In genomic region chr11:128448981-128449713, GRCh38 we compare ENCODE assay signal across 11 cellular contexts.
DNase-seq lines count a peak whose midpoint lies in the region; ATAC-seq, FAIRE-seq and TF ChIP-seq lines count a peak whose summit lies in the region.
"Had no signal": no experiment of that assay in that cellular context is flagged by ENCODE, and none has a peak within 500 bp of the region (broad histone marks: within the 10 kb centered on the region; RNA-seq: fewer than 3 reads in every experiment).

No MANE protein-coding gene starts in this region.

- no peaks in the 10 kb centered on the region for H3K79me2 ChIP-seq in astrocyte (ENCODE audit: insufficient read depth, low read length)

- no peak for TF ChIP-seq POLR2A in IMR-90 (IDR thresholded peaks at IDR 0.05; ENCODE audit: low read depth, low read length)

- H2AK9ac ChIP-seq in IMR-90 (replicated peaks; ENCODE audit: low read depth, low read length, poor library complexity): no peak overlapping the region

- H3K4me3 ChIP-seq in BLaER1 treated with 17β-estradiol and CSF1 and Interleukin-3, amounts not matched to agents 10 nM and 100 nM: no peak overlapping the region
- H3K4me3 ChIP-seq in IMR-90 (ENCODE audit: insufficient read depth, low read depth, low read length) (no peak overlapping the region), astrocyte (ENCODE audit: insufficient read depth, low read depth, low read length) (no peak overlapping the region), mucosa of rectum (ENCODE audit: low read length in 2 of 2) (peak overlapping the region in 1 of 2 donors; percentile 41), BE2C (ENCODE audit: low read depth, low read length) (no peak overlapping the region)
- H3K4me3 ChIP-seq: testis had no signal

- CTCF ChIA-PET in IMR-90 (lab: Yijun Ruan, JAX): no interaction called here

- H4K5ac ChIP-seq in IMR-90 (ENCODE audit: low read depth, low read length): no peak overlapping the region

- in situ Hi-C loops in IMR-90 (cut with MboI; ENCODE audit: low sequenced_read_pairs): no loop called here

- peaks cover 13% of the 10 kb centered on the region for H3K9me1 ChIP-seq in IMR-90 (ENCODE audit: insufficient read depth, low read length)

- H2BK5ac ChIP-seq in IMR-90 (ENCODE audit: low read depth, low read length, poor library complexity, severe bottlenecking): no peak overlapping the region

- H2BK120ac ChIP-seq in IMR-90 (ENCODE audit: low read depth, low read length): no peak overlapping the region

- WGBS in IMR-90 (ENCODE audit: extremely low coverage in 2 of 2, insufficient read length in 1 of 2), 2 experiments: no CpG with 5 or more reads among the region's 3 CpGs

- H3K4ac ChIP-seq in IMR-90 (ENCODE audit: low read depth, low read length): no peak overlapping the region

- POLR2A ChIA-PET in IMR-90 (lab: Charles Lee; ENCODE audit: unreplicated experiment): interaction anchor here (0.6 kb wide), 1 partner anchor 14 kb away, joined by 4 read pairs; no protein-coding TSS in a partner anchor

- H4K91ac ChIP-seq in IMR-90 (ENCODE audit: insufficient read depth, low read depth, low read length): no peak overlapping the region

- H3K4me1 ChIP-seq in BLaER1 treated with 17β-estradiol and CSF1 and Interleukin-3, amounts not matched to agents 10 nM and 100 nM: peaks cover 0 to 11% (median 7%) of the 10 kb centered on the region in 10 experiments; a peak in 12 of 20 replicates
- H3K4me1 ChIP-seq in IMR-90 (ENCODE audit: control insufficient read depth, insufficient read depth, low read length): peaks cover 13% of the 10 kb centered on the region
- H3K4me1 ChIP-seq in astrocyte (ENCODE audit: insufficient read depth, low read length): peaks cover 45% of the 10 kb centered on the region
- peaks cover 16 to 38% of the 10 kb centered on the region in 2 donors for H3K4me1 ChIP-seq in mucosa of rectum (ENCODE audit: control insufficient read depth in 2 of 2, insufficient read depth in 2 of 2, low read length in 2 of 2)
- H3K4me1 ChIP-seq in BE2C: no peaks in the 10 kb centered on the region

- H3K9ac ChIP-seq in BLaER1 treated with 17β-estradiol and CSF1 and Interleukin-3, amounts not matched to agents 10 nM and 100 nM: no peak overlapping the region
- H3K9ac ChIP-seq in IMR-90 (ENCODE audit: low read depth, low read length) (no peak overlapping the region), astrocyte (ENCODE audit: low read length) (peak overlapping the region; percentile 74), mucosa of rectum (ENCODE audit: low read depth in 1 of 2, low read length in 2 of 2) (peak overlapping the region; percentile 46 to 58)

- H3K23ac ChIP-seq in IMR-90 (ENCODE audit: low read depth, low read length): no peak overlapping the region

- H2BK20ac ChIP-seq in IMR-90 (ENCODE audit: low read depth, low read length): 0 out of 2 replicates have a peak overlapping the region, but pooled peaks have one; percentile 8

- no peak overlapping the region for H3K18ac ChIP-seq in IMR-90 (ENCODE audit: low read depth, low read length)

- peak overlapping the region; percentile 32; the same call in 1 of the 3 replicates for H2BK15ac ChIP-seq in IMR-90 (ENCODE audit: low read depth, low read length)

- no peak for TF ChIP-seq RAD21 in IMR-90 (IDR thresholded peaks at IDR 0.05; ENCODE audit: low read length)

- no peaks in the 10 kb centered on the region for H3K36me3 ChIP-seq in BLaER1 treated with 17β-estradiol and CSF1 and Interleukin-3, amounts not matched to agents 10 nM and 100 nM
- H3K36me3 ChIP-seq in IMR-90 (ENCODE audit: control insufficient read depth, insufficient read depth, low read length) (no peaks in the 10 kb centered on the region), astrocyte (ENCODE audit: insufficient read depth, low read length) (no peaks in the 10 kb centered on the region), mucosa of rectum (ENCODE audit: control insufficient read depth in 2 of 2, insufficient read depth in 2 of 2, low read length in 2 of 2) (no peaks in the 10 kb centered on the region), BE2C (no peaks in the 10 kb centered on the region)

- H3K27me3 ChIP-seq in BLaER1 treated with 17β-estradiol and CSF1 and Interleukin-3, amounts not matched to agents 10 nM and 100 nM: no peaks in the 10 kb centered on the region
- H3K27me3 ChIP-seq in IMR-90 (ENCODE audit: control insufficient read depth, insufficient read depth, low read length) (no peaks in the 10 kb centered on the region), astrocyte (ENCODE audit: insufficient read depth, low read length) (no peaks in the 10 kb centered on the region), mucosa of rectum (ENCODE audit: control insufficient read depth in 2 of 2, insufficient read depth in 2 of 2, low read length in 2 of 2) (no peaks in the 10 kb centered on the region), BE2C (no peaks in the 10 kb centered on the region)
- H3K27me3 ChIP-seq: testis had no signal

- no peak for DNase-seq in IMR-90
- DNase-seq in astrocyte (ENCODE audit: low read depth): peak; percentile 65
- no peak for DNase-seq in BE2C
- DNase-seq in HK-2 (ENCODE audit: unreplicated experiment): no peak
- DNase-seq in posterior cingulate gyrus: no peak
- no peak for DNase-seq in COLO829 (ENCODE audit: low spot score)
- DNase-seq: NCI-H1105; stimulated activated CD4-positive, alpha-beta T cell treated with anti-CD3 and anti-CD28 coated beads, Interleukin-4, amount 100 ng/mL, for 24 hours; testis had no signal

- no peak for ATAC-seq in IMR-90 (ENCODE audit: low read depth)

- no peak for TF ChIP-seq CTCF in IMR-90 (conservative IDR thresholded peaks at IDR 0.05; ENCODE audit: low read depth, low read length)
- no peak for TF ChIP-seq CTCF in astrocyte (IDR thresholded peaks at IDR 0.05; ENCODE audit: insufficient read depth, low read depth, low read length)
- no peak for TF ChIP-seq CTCF in BE2C (IDR thresholded peaks at IDR 0.05; ENCODE audit: low read depth, low read length)

- no peaks in the 10 kb centered on the region for H4K20me1 ChIP-seq in BLaER1 treated with 17β-estradiol and CSF1 and Interleukin-3, amounts not matched to agents 10 nM and 100 nM
- H4K20me1 ChIP-seq in IMR-90 (ENCODE audit: insufficient read depth, low read length) (no peaks in the 10 kb centered on the region), astrocyte (ENCODE audit: insufficient read depth, low read length) (no peaks in the 10 kb centered on the region)

- peaks cover 25% of the 10 kb centered on the region for H3K4me1 Mint-ChIP-seq in astrocyte (ENCODE audit: low read depth, unreplicated experiment)

- BruUV-seq in IMR-90 (replicated peaks; lab: Mats Ljungman, UMichigan): no TSS peak

- no peaks in the 10 kb centered on the region for H3K27me3 Mint-ChIP-seq in astrocyte (ENCODE audit: low read depth, unreplicated experiment)

- no peak overlapping the region; the same call in 1 of the 2 replicates for H2AK5ac ChIP-seq in IMR-90 (ENCODE audit: low read depth, low read length)

- no peak overlapping the region for H4K8ac ChIP-seq in IMR-90 (ENCODE audit: low read depth in 2 of 2, low read length in 2 of 2)

- no peak overlapping the region for H3K56ac ChIP-seq in IMR-90 (ENCODE audit: extremely low read depth, insufficient read depth, low read length)

- 0 out of 2 replicates have a peak overlapping the region, but pooled peaks have one; percentile 8 for H3K14ac ChIP-seq in IMR-90 (replicated peaks; ENCODE audit: low read depth, low read length)

- H3K27ac ChIP-seq in BLaER1 treated with 17β-estradiol and CSF1 and Interleukin-3, amounts not matched to agents 10 nM and 100 nM: no peak overlapping the region
- H3K27ac ChIP-seq in IMR-90 (ENCODE audit: insufficient read depth, low read length): no peak overlapping the region
- H3K27ac ChIP-seq in astrocyte (ENCODE audit: low read depth, low read length): peak overlapping the region; percentile 89
- H3K27ac ChIP-seq in mucosa of rectum (ENCODE audit: low read depth in 2 of 2, low read length in 2 of 2): peak overlapping the region; percentile 89 to 93
- H3K27ac ChIP-seq: testis had no signal

- FAIRE-seq in astrocyte (lab: Jason Lieb, UNC): peak; percentile 47

- intact Hi-C loops in IMR-90 (cut with micrococcal nuclease): no loop called here
- intact Hi-C loops in posterior cingulate gyrus (cut with DNase I): no loop called here

- H3K9me3 ChIP-seq in BLaER1 treated with 17β-estradiol and CSF1 and Interleukin-3, amounts not matched to agents 10 nM and 100 nM (replicated peaks in 1 of 11): peaks cover 0 to 10% (median 4%) of the 10 kb centered on the region in 11 experiments; a peak in 11 of 22 replicates
- no peaks in the 10 kb centered on the region for H3K9me3 ChIP-seq in IMR-90 (ENCODE audit: control insufficient read depth, insufficient read depth, low read length)
- H3K9me3 ChIP-seq in astrocyte (ENCODE audit: insufficient read depth, low read depth, low read length): no peaks in the 10 kb centered on the region
- no peaks in the 10 kb centered on the region for H3K9me3 ChIP-seq in mucosa of rectum (ENCODE audit: control insufficient read depth in 2 of 2, low read length in 2 of 2)
- no peaks in the 10 kb centered on the region for H3K9me3 ChIP-seq in BE2C
- H3K9me3 ChIP-seq: testis had no signal

- H3K4me3 Mint-ChIP-seq in astrocyte (ENCODE audit: unreplicated experiment): no peak overlapping the region

- H3K36me3 Mint-ChIP-seq in astrocyte (ENCODE audit: low read depth, unreplicated experiment): peaks cover 2% of the 10 kb centered on the region

- peak overlapping the region; percentile 87 for H3K27ac Mint-ChIP-seq in astrocyte (ENCODE audit: unreplicated experiment)

- H2AFZ ChIP-seq in IMR-90 (replicated peaks; ENCODE audit: low read length, poor library complexity) (no peak overlapping the region), astrocyte (ENCODE audit: low read depth, low read length) (no peak overlapping the region)

- H3K9me3 Mint-ChIP-seq in astrocyte (ENCODE audit: unreplicated experiment): peaks cover 4% of the 10 kb centered on the region

- H3K79me1 ChIP-seq in IMR-90 (ENCODE audit: low read depth in 1 of 2, low read length in 2 of 2): 0 out of 4 replicates have a peak, but pooled peaks cover 0 to 9% of the 10 kb centered on the region in 2 experiments

- H3K4me2 ChIP-seq in BLaER1 treated with 17β-estradiol and CSF1 and Interleukin-3, amounts not matched to agents 10 nM and 100 nM: peak overlapping the region in 8 of 11 experiments; percentile 9 to 56 (median 26); a peak in 12 of 22 replicates
- H3K4me2 ChIP-seq in IMR-90 (ENCODE audit: low read depth, low read length): no peak overlapping the region
- H3K4me2 ChIP-seq in astrocyte (ENCODE audit: low read length): peak overlapping the region; percentile 63

- dilution Hi-C loops in IMR-90 (cut with HindIII; ENCODE audit: low sequenced_read_pairs, unreplicated experiment): no loop called here

TF ChIP-seq in IMR-90, 13 proteins besides CTCF, POLR2A, EP300 and RAD21 (continues in another document):
- no peak for TF ChIP-seq RCOR1 (IDR thresholded peaks at IDR 0.05; ENCODE audit: insufficient replicate concordance, low read length)
- TF ChIP-seq SMC3 (IDR thresholded peaks at IDR 0.05; ENCODE audit: low read depth, low read length): no peak
- no peak for TF ChIP-seq FOS (IDR thresholded peaks at IDR 0.05; ENCODE audit: low read depth, low read length)

Comparison
In these comparisons a context has a peak if more than half of its experiments do, and no peak if none do; other contexts are left out.
1. H3K27ac ChIP-seq: peak in astrocyte (single experiment) and mucosa of rectum (2 of 2); none in BLaER1 treated with 17β-estradiol and CSF1 and Interleukin-3, amounts not matched to agents 10 nM and 100 nM (0 of 11) and IMR-90 (single experiment).
2. H3K9ac ChIP-seq: peak in astrocyte (single experiment) and mucosa of rectum (2 of 2); none in BLaER1 treated with 17β-estradiol and CSF1 and Interleukin-3, amounts not matched to agents 10 nM and 100 nM (0 of 11) and IMR-90 (single experiment).